In the genomic region with DNA sequence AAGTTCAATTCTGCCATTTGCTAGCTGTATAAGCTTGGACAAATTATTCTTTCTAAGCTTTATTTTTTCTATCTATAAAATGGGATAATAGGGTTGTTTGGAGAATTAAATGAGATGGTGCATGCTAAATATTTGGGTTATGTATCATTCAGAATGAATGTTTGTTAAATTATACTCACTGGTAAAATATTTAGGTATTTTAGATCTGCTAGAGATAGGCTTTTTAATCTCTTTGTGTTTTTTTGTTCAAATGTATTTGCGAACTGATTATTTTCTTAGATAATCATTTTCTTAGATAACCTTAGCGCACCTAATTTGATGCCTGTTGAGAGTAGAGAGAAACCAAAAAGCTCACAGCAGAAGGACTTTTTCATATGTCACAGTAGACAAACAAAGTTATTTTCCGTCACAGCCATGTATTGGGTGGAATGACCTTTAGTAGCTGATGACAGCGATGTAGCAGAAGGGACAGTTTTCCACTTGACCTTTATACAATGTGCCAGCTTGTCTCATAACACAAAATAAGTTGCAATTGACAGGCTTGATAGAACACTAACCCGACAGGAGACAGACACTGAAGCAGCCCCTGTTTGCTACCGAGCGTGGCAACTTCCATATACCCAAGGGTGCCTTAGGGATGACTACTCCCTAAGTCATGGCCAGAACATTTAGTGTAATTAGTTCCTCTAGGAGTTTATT, we compare ENCODE assay signal across 24 cellular contexts.
"Had no signal": no experiment of that assay in that cellular context is flagged by ENCODE, and none has a peak within 500 bp of the region (broad histone marks: within the 10 kb centered on the region; RNA-seq: fewer than 3 reads in every experiment).

No MANE protein-coding gene starts in this region.

- H3K36me3 ChIP-seq: adrenal gland, ascending aorta, brain microvascular endothelial cell, gastrocnemius medialis, spleen, stomach, suprapubic skin, WERI-Rb-1 had no signal

- H3K27me3 ChIP-seq: adrenal gland, ascending aorta, brain microvascular endothelial cell, spleen, stomach, suprapubic skin, tibial nerve had no signal

- ATAC-seq: activated CD8-positive, alpha-beta T cell treated with anti-CD3 and anti-CD28 coated beads, Interleukin-2, amount 10 ng/mL, durations not matched to agents 7 days and 5 days; esophagus mucosa; gastrocnemius medialis; natural killer cell treated with Interleukin-12 subunit alpha and Interleukin-12 subunit beta and Interleukin-15 and Interleukin-18, amount 100 ng/mL, for 72 hours had no signal

- H3K4me1 ChIP-seq: adrenal gland, ascending aorta, gastrocnemius medialis, spleen, stomach, suprapubic skin, tibial nerve had no signal

- H3K36me3 Mint-ChIP-seq: natural killer cell treated with Interleukin-12 subunit alpha and Interleukin-12 subunit beta and Interleukin-15 and Interleukin-18, amount 100 ng/mL, for 72 hours had no signal

- H3K4me3 Mint-ChIP-seq: activated CD8-positive, alpha-beta T cell treated with anti-CD3 and anti-CD28 coated beads, Interleukin-2, amount 10 ng/mL, durations not matched to agents 7 days and 5 days; activated naive CD4-positive, alpha-beta T cell treated with anti-CD3 and anti-CD28 coated beads, Interleukin-2, amount 50 U/mL, for 24 hours; activated T-helper 1 cell treated with anti-CD3 and anti-CD28 coated beads, Interleukin-12 subunit alpha, Interleukin-12 subunit beta, Interleukin-2, Interleukin-4 antibody, amounts not matched to agents 30 ng/mL and 10 ng/mL and 1 ng/mL, durations not matched to agents 14 hours and 24 hours and 36 hours; central memory CD8-positive, alpha-beta T cell; memory B cell; natural killer cell treated with Interleukin-12 subunit alpha and Interleukin-12 subunit beta and Interleukin-15 and Interleukin-18, amount 100 ng/mL, for 72 hours had no signal

- H3K27ac Mint-ChIP-seq: activated CD8-positive, alpha-beta T cell treated with anti-CD3 and anti-CD28 coated beads, Interleukin-2, amount 10 ng/mL, durations not matched to agents 7 days and 5 days; activated naive CD4-positive, alpha-beta T cell treated with anti-CD3 and anti-CD28 coated beads, Interleukin-2, amount 50 U/mL, for 24 hours; activated T-helper 1 cell treated with anti-CD3 and anti-CD28 coated beads, Interleukin-12 subunit alpha, Interleukin-12 subunit beta, Interleukin-2, Interleukin-4 antibody, amounts not matched to agents 30 ng/mL and 10 ng/mL and 1 ng/mL, durations not matched to agents 14 hours and 24 hours and 36 hours; memory B cell; natural killer cell treated with Interleukin-12 subunit alpha and Interleukin-12 subunit beta and Interleukin-15 and Interleukin-18, amount 100 ng/mL, for 72 hours; progenitor cell of endocrine pancreas had no signal

- H3K9me3 Mint-ChIP-seq: activated naive CD4-positive, alpha-beta T cell treated with anti-CD3 and anti-CD28 coated beads, Interleukin-2, amount 50 U/mL, for 24 hours; activated T-helper 1 cell treated with anti-CD3 and anti-CD28 coated beads, Interleukin-12 subunit alpha, Interleukin-12 subunit beta, Interleukin-2, Interleukin-4 antibody, amounts not matched to agents 30 ng/mL and 10 ng/mL and 1 ng/mL, durations not matched to agents 14 hours and 24 hours and 36 hours; central memory CD8-positive, alpha-beta T cell; memory B cell; natural killer cell treated with Interleukin-12 subunit alpha and Interleukin-12 subunit beta and Interleukin-15 and Interleukin-18, amount 100 ng/mL, for 72 hours had no signal

- H3K4me3 ChIP-seq: adrenal gland, ascending aorta, gastrocnemius medialis, spleen, stomach, suprapubic skin, tibial nerve had no signal

- H3K27ac ChIP-seq: ascending aorta, brain microvascular endothelial cell, gastrocnemius medialis, spleen, stomach, suprapubic skin, tibial nerve, WERI-Rb-1 had no signal

- H3K9me3 ChIP-seq: adrenal gland, ascending aorta, gastrocnemius medialis, spleen, stomach, suprapubic skin, tibial nerve had no signal

- H3K4me1 Mint-ChIP-seq: activated naive CD4-positive, alpha-beta T cell treated with anti-CD3 and anti-CD28 coated beads, Interleukin-2, amount 50 U/mL, for 24 hours; central memory CD8-positive, alpha-beta T cell had no signal

- H3K27me3 Mint-ChIP-seq: activated naive CD4-positive, alpha-beta T cell treated with anti-CD3 and anti-CD28 coated beads, Interleukin-2, amount 50 U/mL, for 24 hours; central memory CD8-positive, alpha-beta T cell; memory B cell; natural killer cell treated with Interleukin-12 subunit alpha and Interleukin-12 subunit beta and Interleukin-15 and Interleukin-18, amount 100 ng/mL, for 72 hours had no signal

- DNase-seq: activated CD4-positive, alpha-beta T cell treated with anti-CD3 and anti-CD28 coated beads, Interleukin-2, amount 50 U/mL, for 1 hour; activated CD4-positive, CD25-positive, alpha-beta regulatory T cell treated with anti-CD3 and anti-CD28 coated beads, Interleukin-2, amount 50 U/mL, for 72 hours; activated CD8-positive, alpha-beta T cell treated with anti-CD3 and anti-CD28 coated beads, Interleukin-2, amount 10 ng/mL, durations not matched to agents 7 days and 5 days; activated gamma-delta T cell treated with Interleukin-2 at 50 U/mL for 16 hours; adrenal gland; brain microvascular endothelial cell; effector memory CD4-positive, alpha-beta T cell; gastrocnemius medialis; hippocampal formation; retina; spleen; stimulated activated CD4-positive, alpha-beta T cell treated with anti-CD3 and anti-CD28 coated beads, Interleukin-4, amount 100 ng/mL, for 1 hour; stomach; WERI-Rb-1 had no signal
